2 cellular contexts compared by ENCODE assay signal in the genomic region with DNA sequence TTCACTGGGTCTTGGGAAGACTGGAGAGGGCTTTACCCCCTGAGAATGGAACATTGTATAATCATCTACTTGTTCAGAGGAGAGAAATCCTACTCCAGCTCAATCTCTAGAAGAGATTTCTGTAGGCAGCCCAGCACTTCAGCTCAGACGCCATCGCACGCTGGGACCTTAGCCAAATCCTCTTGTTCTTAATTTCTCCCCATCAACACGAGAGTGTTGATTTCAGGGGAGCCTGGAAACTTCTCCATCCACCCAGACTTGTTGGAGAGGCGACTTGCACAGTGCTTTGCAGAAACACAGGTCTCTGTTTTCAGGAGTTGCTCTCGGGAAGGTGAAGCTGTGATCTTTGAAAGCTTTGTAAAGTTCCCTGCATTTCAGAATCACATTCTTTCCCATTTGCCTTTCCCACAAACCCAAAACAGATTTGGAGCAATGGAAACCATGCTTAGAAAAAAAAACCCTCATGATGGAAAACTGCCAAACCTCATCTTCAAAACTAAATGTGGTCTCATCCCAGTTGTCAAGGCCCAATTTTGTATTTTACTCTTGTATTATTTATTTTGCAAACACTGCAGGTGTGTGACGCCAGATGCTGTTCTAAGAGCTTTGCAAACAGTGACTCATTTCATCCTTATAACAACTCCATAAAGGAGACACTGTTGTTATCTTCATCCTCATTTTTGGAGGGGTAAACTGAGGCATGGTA.
TF ChIP-seq lines count a peak whose summit lies in the region.

No MANE protein-coding gene starts in this region.

TF ChIP-seq in HEK293, 187 proteins besides CTCF, POLR2A, EP300 and RAD21:
- TF ChIP-seq, protein P1, sequence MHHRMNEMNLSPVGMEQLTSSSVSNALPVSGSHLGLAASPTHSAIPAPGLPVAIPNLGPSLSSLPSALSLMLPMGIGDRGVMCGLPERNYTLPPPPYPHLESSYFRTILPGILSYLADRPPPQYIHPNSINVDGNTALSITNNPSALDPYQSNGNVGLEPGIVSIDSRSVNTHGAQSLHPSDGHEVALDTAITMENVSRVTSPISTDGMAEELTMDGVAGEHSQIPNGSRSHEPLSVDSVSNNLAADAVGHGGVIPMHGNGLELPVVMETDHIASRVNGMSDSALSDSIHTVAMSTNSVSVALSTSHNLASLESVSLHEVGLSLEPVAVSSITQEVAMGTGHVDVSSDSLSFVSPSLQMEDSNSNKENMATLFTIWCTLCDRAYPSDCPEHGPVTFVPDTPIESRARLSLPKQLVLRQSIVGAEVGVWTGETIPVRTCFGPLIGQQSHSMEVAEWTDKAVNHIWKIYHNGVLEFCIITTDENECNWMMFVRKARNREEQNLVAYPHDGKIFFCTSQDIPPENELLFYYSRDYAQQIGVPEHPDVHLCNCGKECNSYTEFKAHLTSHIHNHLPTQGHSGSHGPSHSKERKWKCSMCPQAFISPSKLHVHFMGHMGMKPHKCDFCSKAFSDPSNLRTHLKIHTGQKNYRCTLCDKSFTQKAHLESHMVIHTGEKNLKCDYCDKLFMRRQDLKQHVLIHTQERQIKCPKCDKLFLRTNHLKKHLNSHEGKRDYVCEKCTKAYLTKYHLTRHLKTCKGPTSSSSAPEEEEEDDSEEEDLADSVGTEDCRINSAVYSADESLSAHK (tag by site-specific recombination; IDR thresholded peaks at IDR 0.05), result peak; percentile 88
- TF ChIP-seq ZBTB17 (tag by site-specific recombination; IDR thresholded peaks at IDR 0.05), result no peak

TF ChIP-seq in H1, 55 proteins besides CTCF, POLR2A, EP300 and RAD21 (continued from another document):
- TF ChIP-seq TAF7 (optimal IDR thresholded peaks at IDR 0.05; ENCODE audit: borderline replicate concordance, low read depth, low read length) (no peak), SUZ12 (IDR thresholded peaks at IDR 0.05; ENCODE audit: low read length) (no peak), HDAC2 (IDR thresholded peaks at IDR 0.05; ENCODE audit: borderline replicate concordance in 1 of 2, low read depth in 2 of 2, low read length in 2 of 2) (no peak), SIRT6 (IDR thresholded peaks at IDR 0.05; ENCODE audit: low read length) (no peak), CEBPB (IDR thresholded peaks at IDR 0.05; ENCODE audit: low read depth, low read length) (no peak), NANOG (IDR thresholded peaks at IDR 0.05; ENCODE audit: insufficient read depth, low read depth, low read length, poor library complexity, severe bottlenecking) (no peak), TEAD4 (IDR thresholded peaks at IDR 0.05; ENCODE audit: low read depth, low read length) (no peak), BRCA1 (IDR thresholded peaks at IDR 0.05; ENCODE audit: low read depth, low read length) (no peak), CBX5 (IDR thresholded peaks at IDR 0.05; ENCODE audit: low read depth, low read length) (no peak), SRF (IDR thresholded peaks at IDR 0.05; ENCODE audit: low read depth, low read length) (no peak), KDM4A (IDR thresholded peaks at IDR 0.05; ENCODE audit: low read depth, low read length, severe bottlenecking) (no peak), POU5F1 (IDR thresholded peaks at IDR 0.05; ENCODE audit: low read depth, low read length) (no peak), SIN3A (conservative IDR thresholded peaks at IDR 0.05 in 1 of 2, IDR thresholded peaks at IDR 0.05 in 1 of 2; ENCODE audit: low read depth in 1 of 2, low read length in 2 of 2) (no peak), SP1 (IDR thresholded peaks at IDR 0.05; ENCODE audit: low read depth, low read length) (no peak), SP4 (IDR thresholded peaks at IDR 0.05; ENCODE audit: low read length) (no peak), SIX5 (IDR thresholded peaks at IDR 0.05; ENCODE audit: low read depth, low read length) (no peak)
- TF ChIP-seq, protein P2, sequence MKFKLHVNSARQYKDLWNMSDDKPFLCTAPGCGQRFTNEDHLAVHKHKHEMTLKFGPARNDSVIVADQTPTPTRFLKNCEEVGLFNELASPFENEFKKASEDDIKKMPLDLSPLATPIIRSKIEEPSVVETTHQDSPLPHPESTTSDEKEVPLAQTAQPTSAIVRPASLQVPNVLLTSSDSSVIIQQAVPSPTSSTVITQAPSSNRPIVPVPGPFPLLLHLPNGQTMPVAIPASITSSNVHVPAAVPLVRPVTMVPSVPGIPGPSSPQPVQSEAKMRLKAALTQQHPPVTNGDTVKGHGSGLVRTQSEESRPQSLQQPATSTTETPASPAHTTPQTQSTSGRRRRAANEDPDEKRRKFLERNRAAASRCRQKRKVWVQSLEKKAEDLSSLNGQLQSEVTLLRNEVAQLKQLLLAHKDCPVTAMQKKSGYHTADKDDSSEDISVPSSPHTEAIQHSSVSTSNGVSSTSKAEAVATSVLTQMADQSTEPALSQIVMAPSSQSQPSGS (IDR thresholded peaks at IDR 0.05; ENCODE audit: low read length), result no peak
